In the genomic region with DNA sequence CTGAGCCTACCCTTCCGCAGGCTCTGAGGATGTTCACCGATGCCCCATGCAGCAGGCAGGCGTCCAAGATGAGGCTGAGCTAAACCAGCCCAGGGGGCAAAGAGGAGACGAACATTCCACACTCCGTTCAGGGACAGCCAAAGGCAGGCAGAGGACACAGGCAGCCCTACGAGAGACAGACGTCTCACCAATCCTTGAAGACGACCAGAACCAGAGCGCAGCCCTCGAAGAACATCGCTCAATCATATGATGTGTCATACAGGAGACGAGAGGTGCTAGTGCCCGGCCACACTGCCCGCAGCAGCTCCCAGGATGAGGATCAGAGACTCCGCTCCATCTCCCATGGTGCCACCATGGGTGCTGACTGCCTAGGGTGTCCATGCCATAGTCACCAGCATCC, we compare ENCODE assay signal across 29 cellular contexts.
"Had no signal": no experiment of that assay in that cellular context is flagged by ENCODE, and none has a peak within 500 bp of the region (broad histone marks: within the 10 kb centered on the region; RNA-seq: fewer than 3 reads in every experiment).

No MANE protein-coding gene starts in this region.

- ATAC-seq: activated CD8-positive, alpha-beta T cell treated with anti-CD3 and anti-CD28 coated beads, Interleukin-2, amount 10 ng/mL, durations not matched to agents 7 days and 5 days; activated naive CD8-positive, alpha-beta T cell treated with anti-CD3 and anti-CD28 coated beads, Interleukin-2, amount 50 U/mL, for 24 hours; activated T-cell treated with anti-CD3 and anti-CD28 coated beads, Interleukin-2, amount 50 U/mL, for 4 hours; activated T-helper 17 cell treated with anti-CD3 and anti-CD28 coated beads, Interleukin-2, amount 50 U/mL, for 72 hours; body of pancreas; foreskin keratinocyte; gastrocnemius medialis; heart left ventricle; T-helper 17 cell; WTC11 had no signal

- DNase-seq: activated CD4-positive, alpha-beta T cell treated with anti-CD3 and anti-CD28 coated beads for 48 hours; activated CD4-positive, alpha-beta T cell treated with anti-CD3 and anti-CD28 coated beads, Interleukin-2, amount 50 U/mL, for 1 hour; activated CD4-positive, alpha-beta T cell treated with anti-CD3 and anti-CD28 coated beads, Interleukin-2, amount 50 U/mL, for 48 hours; activated CD8-positive, alpha-beta T cell treated with anti-CD3 and anti-CD28 coated beads, Interleukin-2, amount 10 ng/mL, durations not matched to agents 7 days and 5 days; activated effector memory CD4-positive, alpha-beta T cell treated with Interleukin-2 at 50 U/mL for 16 hours; activated gamma-delta T cell treated with Interleukin-2 at 50 U/mL for 16 hours; activated naive CD4-positive, alpha-beta T cell treated with Interleukin-2 at 50 U/mL for 16 hours; activated naive CD8-positive, alpha-beta T cell treated with anti-CD3 and anti-CD28 coated beads for 36 hours; activated naive CD8-positive, alpha-beta T cell treated with anti-CD3 and anti-CD28 coated beads, Interleukin-2, amount 50 U/mL, for 24 hours; activated T-cell treated with anti-CD3 and anti-CD28 coated beads, Interleukin-2, amount 50 U/mL, for 4 hours; adrenal gland; amygdala; aorta; body of pancreas; caudate nucleus; effector CD8-positive, alpha-beta T cell; erythroblast; foreskin keratinocyte; gastrocnemius medialis; glutamatergic neuron; heart left ventricle; T-helper 1 cell; T-helper 17 cell had no signal

- H3K4me3 ChIP-seq: adrenal gland, body of pancreas, esophagus muscularis mucosa, gastrocnemius medialis, heart left ventricle had no signal

- H3K27ac ChIP-seq: adrenal gland, body of pancreas, esophagus muscularis mucosa, foreskin keratinocyte, gastrocnemius medialis, heart left ventricle, VCaP had no signal

- H3K36me3 ChIP-seq: adrenal gland, esophagus muscularis mucosa, gastrocnemius medialis, heart left ventricle had no signal

- H3K4me1 ChIP-seq: adrenal gland, body of pancreas, esophagus muscularis mucosa, foreskin keratinocyte, gastrocnemius medialis, heart left ventricle had no signal

- H3K27me3 ChIP-seq: body of pancreas had no signal

- H3K9me3 ChIP-seq: adrenal gland, body of pancreas, gastrocnemius medialis had no signal

- FAIRE-seq: colon, TTC549 had no signal
